ENCODE assay signal across 15 cellular contexts in genomic region chr9:126989847-126990821, GRCh38.
DNase-seq lines count a peak whose midpoint lies in the region; ATAC-seq and TF ChIP-seq lines count a peak whose summit lies in the region.
"Had no signal": no experiment of that assay in that cellular context is flagged by ENCODE, and none has a peak within 500 bp of the region (broad histone marks: within the 10 kb centered on the region; RNA-seq: fewer than 3 reads in every experiment).

No MANE protein-coding gene starts in this region.

- H3K9ac ChIP-seq in mucosa of rectum (ENCODE audit: low read depth in 1 of 2, low read length in 2 of 2): no peak overlapping the region

- peaks cover 33% of the 10 kb centered on the region for H3K4me1 Mint-ChIP-seq in activated CD4-positive, alpha-beta memory T cell treated with anti-CD3 and anti-CD28 coated beads, Interleukin-2, amount 10 ng/mL, durations not matched to agents 7 days and 5 days
- H3K4me1 Mint-ChIP-seq in activated CD4-positive, alpha-beta memory T cell treated with anti-CD3 and anti-CD28 coated beads for 36 hours (ENCODE audit: low read depth): peaks cover 32% of the 10 kb centered on the region

- in situ Hi-C loops in GM13976 (cut with MboI; ENCODE audit: low sequenced_read_pairs, unreplicated experiment): no loop called here

- peak overlapping the region; percentile 17 for H3K27ac Mint-ChIP-seq in activated CD4-positive, alpha-beta memory T cell treated with anti-CD3 and anti-CD28 coated beads, Interleukin-2, amount 10 ng/mL, durations not matched to agents 7 days and 5 days
- H3K27ac Mint-ChIP-seq in activated CD4-positive, alpha-beta memory T cell treated with anti-CD3 and anti-CD28 coated beads for 36 hours: no peak overlapping the region
- H3K27ac Mint-ChIP-seq: activated naive CD8-positive, alpha-beta T cell had no signal

- H3K4me1 ChIP-seq in mucosa of rectum (ENCODE audit: control insufficient read depth in 2 of 2, insufficient read depth in 2 of 2, low read length in 2 of 2) (peaks cover 12 to 41% of the 10 kb centered on the region in 2 donors), vagina (peaks cover 26% of the 10 kb centered on the region)

- intact Hi-C loops in activated CD4-positive, alpha-beta memory T cell treated with anti-CD3 and anti-CD28 coated beads for 36 hours (cut with micrococcal nuclease): no loop called here
- intact Hi-C loops in Right ventricle myocardium superior (cut with DNase I): loop anchor here (10.0 kb wide), 1 partner anchor 65 kb away; no protein-coding TSS in a partner anchor
- intact Hi-C loops in vagina (cut with DNase I): no loop called here

- no peak for TF ChIP-seq CTCF in vagina (IDR thresholded peaks at IDR 0.05)
- TF ChIP-seq CTCF in GM13976 (IDR thresholded peaks at IDR 0.05; ENCODE audit: borderline replicate concordance, control extremely low read depth, extremely low read depth, insufficient read depth, missing control alignments): no peak

- peaks cover 51% of the 10 kb centered on the region for H3K27me3 Mint-ChIP-seq in activated CD4-positive, alpha-beta memory T cell treated with anti-CD3 and anti-CD28 coated beads, Interleukin-2, amount 10 ng/mL, durations not matched to agents 7 days and 5 days
- peaks cover 63% of the 10 kb centered on the region for H3K27me3 Mint-ChIP-seq in activated CD4-positive, alpha-beta memory T cell treated with anti-CD3 and anti-CD28 coated beads for 36 hours

- no peak for TF ChIP-seq POLR2A in vagina (IDR thresholded peaks at IDR 0.05)

- CTCF ChIA-PET in activated CD4-positive, alpha-beta memory T cell treated with anti-CD3 and anti-CD28 coated beads, Interleukin-2, amount 10 ng/mL, durations not matched to agents 7 days and 5 days (lab: Charles Lee): no interaction called here
- CTCF ChIA-PET in activated CD4-positive, alpha-beta memory T cell treated with anti-CD3 and anti-CD28 coated beads for 36 hours (lab: Charles Lee): no interaction called here

- no peaks in the 10 kb centered on the region for H3K9me3 ChIP-seq in mucosa of rectum (ENCODE audit: control insufficient read depth in 2 of 2, low read length in 2 of 2)
- no peaks in the 10 kb centered on the region for H3K9me3 ChIP-seq in vagina

- H3K4me3 Mint-ChIP-seq in activated CD4-positive, alpha-beta memory T cell treated with anti-CD3 and anti-CD28 coated beads, Interleukin-2, amount 10 ng/mL, durations not matched to agents 7 days and 5 days: no peak overlapping the region
- H3K4me3 Mint-ChIP-seq in activated CD4-positive, alpha-beta memory T cell treated with anti-CD3 and anti-CD28 coated beads for 36 hours: no peak overlapping the region
- H3K4me3 Mint-ChIP-seq: activated naive CD8-positive, alpha-beta T cell had no signal

- DNase-seq in activated CD4-positive, alpha-beta memory T cell treated with anti-CD3 and anti-CD28 coated beads, Interleukin-2, amount 10 ng/mL, durations not matched to agents 7 days and 5 days: no peak
- no peak for DNase-seq in activated CD4-positive, alpha-beta memory T cell treated with anti-CD3 and anti-CD28 coated beads for 36 hours
- DNase-seq in Right ventricle myocardium superior: peak; percentile 84
- DNase-seq in vagina (ENCODE audit: extremely low spot score in 2 of 2): peak in 1 of 2 donors; percentile 96
- no peak for DNase-seq in GM13976 (ENCODE audit: low spot score)
- DNase-seq in NOMO-1 treated with dmso at 0.1 percent for 144 hours (lab: John Stamatoyannopoulos, UW; ENCODE audit: unreplicated experiment): no peak
- DNase-seq: NCI-H446 treated with DMSO at 0.1 percent for 48 hours, retina, RPMI8226, T-helper 9 cell had no signal

- peaks cover 53% of the 10 kb centered on the region for H3K36me3 Mint-ChIP-seq in activated CD4-positive, alpha-beta memory T cell treated with anti-CD3 and anti-CD28 coated beads, Interleukin-2, amount 10 ng/mL, durations not matched to agents 7 days and 5 days (ENCODE audit: low read depth)
- H3K36me3 Mint-ChIP-seq in activated CD4-positive, alpha-beta memory T cell treated with anti-CD3 and anti-CD28 coated beads for 36 hours: peaks cover 13% of the 10 kb centered on the region

- H3K9me3 Mint-ChIP-seq in activated CD4-positive, alpha-beta memory T cell treated with anti-CD3 and anti-CD28 coated beads, Interleukin-2, amount 10 ng/mL, durations not matched to agents 7 days and 5 days: peaks cover 12% of the 10 kb centered on the region
- H3K9me3 Mint-ChIP-seq in activated CD4-positive, alpha-beta memory T cell treated with anti-CD3 and anti-CD28 coated beads for 36 hours: peaks cover 9% of the 10 kb centered on the region

- no peak overlapping the region for H3K4me3 ChIP-seq in mucosa of rectum (ENCODE audit: low read length in 2 of 2)
- H3K4me3 ChIP-seq in vagina: no peak overlapping the region
- H3K4me3 ChIP-seq: dorsolateral prefrontal cortex had no signal

- ATAC-seq in Right ventricle myocardium superior (ENCODE audit: poor library complexity): peak; percentile 68
- no peak for ATAC-seq in GM18520 (IDR thresholded peaks at IDR 0.05; ENCODE audit: unreplicated experiment)

- H3K27ac ChIP-seq in mucosa of rectum (ENCODE audit: low read depth in 2 of 2, low read length in 2 of 2): peak overlapping the region; percentile 39 to 49
- peak overlapping the region; percentile 77 for H3K27ac ChIP-seq in vagina
- H3K27ac ChIP-seq: 22Rv1 had no signal

- H3K36me3 ChIP-seq in mucosa of rectum (ENCODE audit: control insufficient read depth in 2 of 2, insufficient read depth in 2 of 2, low read length in 2 of 2) (peaks cover 0 to 3% of the 10 kb centered on the region in 2 donors), vagina (no peaks in the 10 kb centered on the region)

- POLR2A ChIA-PET in activated CD4-positive, alpha-beta memory T cell treated with anti-CD3 and anti-CD28 coated beads, Interleukin-2, amount 10 ng/mL, durations not matched to agents 7 days and 5 days (lab: Charles Lee): no interaction called here
- POLR2A ChIA-PET in activated CD4-positive, alpha-beta memory T cell treated with anti-CD3 and anti-CD28 coated beads for 36 hours (lab: Charles Lee): no interaction called here

- no peaks in the 10 kb centered on the region for H3K27me3 ChIP-seq in mucosa of rectum (ENCODE audit: control insufficient read depth in 2 of 2, insufficient read depth in 2 of 2, low read length in 2 of 2)
- no peaks in the 10 kb centered on the region for H3K27me3 ChIP-seq in vagina
- H3K27me3 ChIP-seq: dorsolateral prefrontal cortex had no signal
